10 cellular contexts compared by ENCODE assay signal in the genomic region with DNA sequence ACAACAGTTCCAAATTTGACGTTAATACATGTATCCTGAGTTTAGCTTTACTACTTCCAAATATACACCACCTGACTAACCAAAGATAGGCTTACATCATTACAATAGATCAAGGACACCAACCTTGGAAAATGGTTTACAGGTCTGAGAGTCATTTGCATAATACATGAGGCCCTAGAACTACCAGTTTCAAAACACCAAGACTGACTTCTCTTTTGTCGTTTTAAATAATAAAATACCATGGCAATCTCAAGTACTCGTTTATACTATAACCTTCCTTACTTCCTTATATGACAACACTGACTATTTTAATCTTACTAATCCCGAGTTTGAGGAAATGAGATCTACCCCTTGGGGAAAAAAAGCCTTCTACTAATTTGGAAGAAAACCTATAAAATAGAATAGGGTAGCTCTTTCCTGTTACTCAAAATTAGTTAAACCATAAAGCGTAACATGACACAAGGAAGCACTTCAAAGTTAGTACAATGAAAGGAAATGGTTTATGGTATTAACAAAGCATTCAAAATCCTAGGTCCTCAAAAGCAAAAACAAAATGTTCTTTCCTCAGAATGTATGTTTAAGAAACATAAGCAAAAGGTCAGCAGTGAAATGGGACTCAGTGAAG. TPM values are rescaled to one million over a fixed set of nuclear protein-coding genes. Genes with fewer than 3 reads are reported as not detected.
DNase-seq lines count a peak whose midpoint lies in the region; ATAC-seq, FAIRE-seq and TF ChIP-seq lines count a peak whose summit lies in the region.
"Had no signal": no experiment of that assay in that cellular context is flagged by ENCODE, and none has a peak within 500 bp of the region (broad histone marks: within the 10 kb centered on the region; RNA-seq: fewer than 3 reads in every experiment).

No MANE protein-coding gene starts in this region.

- POLR2A ChIA-PET in GM12878 (lab: Charles Lee): interaction anchor here (1.3 kb wide), 1 partner anchor 14 kb away, joined by 3 read pairs; no protein-coding TSS in a partner anchor

- WGBS in GM12878 (ENCODE audit: insufficient coverage, insufficient replicate concordance, low lambda C conversion rate, missing lambda C conversion rate): 20% methylated on average over 5 of the region's 5 CpGs
- 65 to 75% methylated on average over 5 of the region's 5 CpGs for WGBS in GM23248 (ENCODE audit: low coverage in 1 of 2, low lambda C conversion rate in 2 of 2, missing lambda C conversion rate in 2 of 2), 2 experiments
- WGBS in trophoblast cell (ENCODE audit: extremely low coverage, insufficient coverage, insufficient read length): no CpG with 5 or more reads among the region's 5 CpGs

- H3K4me1 Mint-ChIP-seq in natural killer cell treated with Interleukin-12 subunit alpha and Interleukin-12 subunit beta and Interleukin-15 and Interleukin-18, amount 100 ng/mL, for 72 hours (ENCODE audit: low read depth in 2 of 2): peaks cover 0 to 4% of the 10 kb centered on the region in 2 donors

- TF ChIP-seq CTCF in GM12865 (IDR thresholded peaks at IDR 0.05; ENCODE audit: insufficient read depth, low read depth, low read length, missing control alignments) (no peak), GM12878 (IDR thresholded peaks at IDR 0.05 in 2 of 3, conservative IDR thresholded peaks at IDR 0.05 in 1 of 3; ENCODE audit: control insufficient read depth in 2 of 3, extremely low read depth in 1 of 3, insufficient read depth in 1 of 3, low read depth in 3 of 3, low read length in 3 of 3) (no peak)

- BruUV-seq in GM12878 (replicated peaks; lab: Mats Ljungman, UMichigan): no TSS peak

- no peak overlapping the region for H3K9ac ChIP-seq in GM12878 (ENCODE audit: control insufficient read depth, insufficient read depth, low read length)
- no peak overlapping the region for H3K9ac ChIP-seq in GM23248
- H3K9ac ChIP-seq in trophoblast cell (ENCODE audit: low read length): no peak overlapping the region

- in situ Hi-C loops in GM12878 (cut with MboI) (no loop called here), GM23248 (cut with MboI) (no loop called here)

- H3K27me3 Mint-ChIP-seq in natural killer cell treated with Interleukin-12 subunit alpha and Interleukin-12 subunit beta and Interleukin-15 and Interleukin-18, amount 100 ng/mL, for 72 hours: no peaks in the 10 kb centered on the region

- peaks cover 9% of the 10 kb centered on the region for H3K36me3 Mint-ChIP-seq in natural killer cell treated with Interleukin-12 subunit alpha and Interleukin-12 subunit beta and Interleukin-15 and Interleukin-18, amount 100 ng/mL, for 72 hours

- H3F3A ChIP-seq in GM23248 (ENCODE audit: insufficient read depth): no peaks in the 10 kb centered on the region

- TF ChIP-seq RAD21 in GM12878 (IDR thresholded peaks at IDR 0.05; ENCODE audit: insufficient read depth, low read depth, low read length): no peak

- TF ChIP-seq EP300 in GM12878 (IDR thresholded peaks at IDR 0.05; ENCODE audit: borderline replicate concordance in 1 of 2, control insufficient read depth in 1 of 2, low read depth in 2 of 2, low read length in 2 of 2): no peak

- H2AFZ ChIP-seq in GM12878 (ENCODE audit: control insufficient read depth, low read depth, low read length): no peak overlapping the region
- H2AFZ ChIP-seq in GM23248: no peak overlapping the region
- no peak overlapping the region for H2AFZ ChIP-seq in trophoblast cell (ENCODE audit: insufficient read depth, low read length, poor library complexity)

- H3K4me3 Mint-ChIP-seq in natural killer cell treated with Interleukin-12 subunit alpha and Interleukin-12 subunit beta and Interleukin-15 and Interleukin-18, amount 100 ng/mL, for 72 hours: no peak overlapping the region
- H3K4me3 Mint-ChIP-seq: activated T-cell treated with anti-CD3 and anti-CD28 coated beads, Interleukin-2, amount 50 U/mL, for 4 hours had no signal

- no peak overlapping the region for H4K8ac ChIP-seq in trophoblast cell (ENCODE audit: low read depth, low read length)

- H3K79me2 ChIP-seq in GM12878 (ENCODE audit: control insufficient read depth, insufficient read depth, low read length) (no peaks in the 10 kb centered on the region; the same call in 1 of the 2 replicates), GM23248 (ENCODE audit: insufficient read depth) (peaks cover 95% of the 10 kb centered on the region), trophoblast cell (ENCODE audit: control insufficient read depth, insufficient read depth, low read length, poor library complexity) (no peaks in the 10 kb centered on the region)

- H4K91ac ChIP-seq in trophoblast cell (ENCODE audit: low read depth, low read length): no peak overlapping the region

- RAD21 ChIA-PET in GM12878 (lab: Charles Lee; ENCODE audit: unreplicated experiment): interaction anchor here (1.7 kb wide), 2 partner anchors 34 to 43 kb away, joined by 5 to 7 read pairs; no protein-coding TSS in a partner anchor

- H3K27me3 ChIP-seq in GM12878 (replicated peaks in 1 of 2; ENCODE audit: control insufficient read depth in 2 of 2, insufficient read depth in 2 of 2, low read length in 1 of 2): no peaks in the 10 kb centered on the region
- no peaks in the 10 kb centered on the region for H3K27me3 ChIP-seq in GM23248 (replicated peaks; ENCODE audit: insufficient read depth)
- H3K27me3 ChIP-seq in trophoblast cell (ENCODE audit: insufficient read depth, low read length): no peaks in the 10 kb centered on the region

- H3K36me3 ChIP-seq in GM12878 (ENCODE audit: control insufficient read depth in 2 of 2, insufficient read depth in 2 of 2, low read length in 1 of 2) (peaks cover 3 to 25% of the 10 kb centered on the region in 2 experiments), GM23248 (ENCODE audit: low read depth) (peaks cover 59% of the 10 kb centered on the region), trophoblast cell (ENCODE audit: control insufficient read depth in 1 of 2, insufficient read depth in 2 of 2, low read length in 2 of 2) (peaks cover 11 to 17% of the 10 kb centered on the region in 2 experiments)

- no peak overlapping the region for H3K14ac ChIP-seq in trophoblast cell (ENCODE audit: low read length)

- DNase-seq in GM12865 (ENCODE audit: low read depth): peak; percentile 30
- no peak for DNase-seq in GM12878 (ENCODE audit: low read depth, low spot score)
- no peak for DNase-seq in GM23248
- no peak for DNase-seq in D341Med (ENCODE audit: low spot score)
- DNase-seq in trophoblast cell: no peak
- DNase-seq in natural killer cell treated with Interleukin-12 subunit alpha and Interleukin-12 subunit beta and Interleukin-15 and Interleukin-18, amount 100 ng/mL, for 72 hours (ENCODE audit: low spot score): no peak
- DNase-seq: activated T-cell treated with anti-CD3 and anti-CD28 coated beads, Interleukin-2, amount 50 U/mL, for 4 hours; COR-L47 had no signal

- no peak overlapping the region for H3K4me3 ChIP-seq in GM12865 (ENCODE audit: low read depth, low read length)
- H3K4me3 ChIP-seq in GM12878: no peak overlapping the region
- no peak overlapping the region for H3K4me3 ChIP-seq in GM23248
- H3K4me3 ChIP-seq in trophoblast cell (ENCODE audit: low read depth, low read length): no peak overlapping the region

- CTCF ChIA-PET in GM12878 (lab: Yijun Ruan, JAX): interaction anchor here (0.9 to 2.7 kb wide), 7 partner anchors 9 to 45 kb away, joined by 3 to 7 read pairs (median 6); partner anchors contain the start of gene UBQLN1

- H3K79me1 ChIP-seq in trophoblast cell (ENCODE audit: low read length): no peaks in the 10 kb centered on the region

- no peak overlapping the region for H4K12ac ChIP-seq in trophoblast cell (ENCODE audit: low read depth, low read length)

- no peak overlapping the region for H2BK12ac ChIP-seq in trophoblast cell (ENCODE audit: low read length)

- H3K27ac Mint-ChIP-seq in natural killer cell treated with Interleukin-12 subunit alpha and Interleukin-12 subunit beta and Interleukin-15 and Interleukin-18, amount 100 ng/mL, for 72 hours: peak overlapping the region in 1 of 2 donors; percentile 53

- FAIRE-seq in GM12878 (lab: Jason Lieb, UNC): no peak

- no peaks in the 10 kb centered on the region for H3K9me2 ChIP-seq in GM23248 (ENCODE audit: insufficient read depth)

- no peak overlapping the region for H2AK5ac ChIP-seq in trophoblast cell (ENCODE audit: low read length)

- no peak overlapping the region for H3K4ac ChIP-seq in trophoblast cell (ENCODE audit: low read depth, low read length)

- no peak overlapping the region for H3K23ac ChIP-seq in trophoblast cell (ENCODE audit: low read length)

- no peak overlapping the region for H2BK120ac ChIP-seq in trophoblast cell (ENCODE audit: insufficient read depth, low read length, poor library complexity)

- H2BK5ac ChIP-seq in trophoblast cell (ENCODE audit: low read depth, low read length, poor library complexity): no peak overlapping the region

- H4K20me1 ChIP-seq in GM12878 (ENCODE audit: control insufficient read depth, insufficient read depth) (no peaks in the 10 kb centered on the region), GM23248 (ENCODE audit: insufficient read depth) (no peaks in the 10 kb centered on the region)

- SMC1A ChIA-PET in GM12878 (lab: Charles Lee; ENCODE audit: uncharacterized antibody, unreplicated experiment): interaction anchor here (0.7 to 1.2 kb wide), 6 partner anchors 14 to 45 kb away, joined by 3 to 5 read pairs (median 3); no protein-coding TSS in a partner anchor

- TF ChIP-seq POLR2A in GM12878 (IDR thresholded peaks at IDR 0.05; ENCODE audit: low read depth, low read length): no peak

- ATAC-seq in GM21423 (IDR thresholded peaks at IDR 0.05; ENCODE audit: unreplicated experiment) (peak; percentile 93), HG03342 (IDR thresholded peaks at IDR 0.05; ENCODE audit: unreplicated experiment) (peak; percentile 93), GM12878 (peak; percentile 73)
- no peak for ATAC-seq in natural killer cell treated with Interleukin-12 subunit alpha and Interleukin-12 subunit beta and Interleukin-15 and Interleukin-18, amount 100 ng/mL, for 72 hours
- ATAC-seq: activated T-cell treated with anti-CD3 and anti-CD28 coated beads, Interleukin-2, amount 50 U/mL, for 4 hours had no signal

- H3K4me1 ChIP-seq in GM12878 (ENCODE audit: control insufficient read depth, insufficient read depth, low read length) (peaks cover 14% of the 10 kb centered on the region; the same call in 1 of the 2 replicates), GM23248 (ENCODE audit: insufficient read depth) (no peaks in the 10 kb centered on the region), trophoblast cell (ENCODE audit: control insufficient read depth in 1 of 2, insufficient read depth in 2 of 2, low read length in 2 of 2) (no peaks in the 10 kb centered on the region)

- H3K18ac ChIP-seq in trophoblast cell (ENCODE audit: low read length): no peak overlapping the region

- H3K9me3 ChIP-seq in GM12878 (replicated peaks; ENCODE audit: control insufficient read depth, insufficient read depth, low read length): no peaks in the 10 kb centered on the region
- no peaks in the 10 kb centered on the region for H3K9me3 ChIP-seq in GM23248 (ENCODE audit: low read depth)
- no peaks in the 10 kb centered on the region for H3K9me3 ChIP-seq in trophoblast cell (ENCODE audit: insufficient read depth, low read depth, low read length)

- intact Hi-C loops in GM12878 (cut with micrococcal nuclease; ENCODE audit: unreplicated experiment): no loop called here

- peak overlapping the region; percentile 8; the same call in 1 of the 2 replicates for H3K27ac ChIP-seq in GM12878 (ENCODE audit: control insufficient read depth, insufficient read depth)
- no peak overlapping the region for H3K27ac ChIP-seq in GM23248
- H3K27ac ChIP-seq in trophoblast cell (ENCODE audit: low read depth, low read length): no peak overlapping the region

- no peaks in the 10 kb centered on the region for H3K9me3 Mint-ChIP-seq in natural killer cell treated with Interleukin-12 subunit alpha and Interleukin-12 subunit beta and Interleukin-15 and Interleukin-18, amount 100 ng/mL, for 72 hours
- H3K9me3 Mint-ChIP-seq: activated T-cell treated with anti-CD3 and anti-CD28 coated beads, Interleukin-2, amount 50 U/mL, for 4 hours had no signal

- H3K4me2 ChIP-seq in GM12878 (ENCODE audit: control insufficient read depth, insufficient read depth) (0 out of 2 replicates have a peak overlapping the region, but pooled peaks have one; percentile 23), GM23248 (ENCODE audit: unreplicated experiment) (no peak overlapping the region), trophoblast cell (ENCODE audit: low read length) (no peak overlapping the region)

RNA-seq across cellular contexts. Expression of gene UBQLN1, which starts 42.1 kb away (rescaled TPM):
- 183 and 192 TPM in 2 replicates for total RNA-seq in GM12878 (2013; cell fraction: nucleolus; rRNA removed)
- total RNA-seq in GM12878 (2014; rRNA removed) (66.3 and 66.5 TPM in 2 replicates), GM12878 (2014; rRNA removed; fragmentation: Illumina TruSeq; extraction: Trizol) (44.5 and 47.0 TPM in 2 replicates), GM12878 (2021) (65.4 and 71.6 TPM in 2 replicates)
- polyA plus RNA-seq in GM12878 (2011; ENCODE audit: low read depth): 23.6 TPM
- polyA plus RNA-seq in GM12878 (2011; rRNA removed) (115 and 118 TPM in 2 replicates), GM12878 (2014; fragmentation: Illumina TruSeq; extraction: Trizol) (65.9 and 72.9 TPM in 2 replicates), GM12878 (2014; fragmentation: Nextera tagmentation; extraction: Ambion mirVana) (10 to 100 TPM; 12.4 to 15.0 TPM), GM12878 (2014; rRNA removed) (62.0 and 74.7 TPM in 2 replicates), GM12878 (2016; fragmentation: Nextera tagmentation; extraction: Ambion mirVana) (10 to 100 TPM; 76.2 to 81.2 TPM), GM23248 (2016; fragmentation: Nextera tagmentation; extraction: Ambion mirVana) (103 TPM in 2 replicates)
- 68.7 and 77.7 TPM in 2 replicates for polyA plus RNA-seq in GM12878 (2011; cell fraction: cytosol; rRNA removed)
- polyA plus RNA-seq in GM12878 (2011; cell fraction: nucleus; rRNA removed): 56.0 and 66.1 TPM in 2 replicates
- polyA plus RNA-seq in GM12878 (2012): 36.6 and 47.0 TPM in 2 replicates
- polyA minus RNA-seq in GM12878 (2011; rRNA and poly(A)+ RNA removed): 129 and 178 TPM in 2 replicates
- 64.0 and 77.6 TPM in 2 replicates for polyA minus RNA-seq in GM12878 (2011; cell fraction: cytosol; rRNA and poly(A)+ RNA removed)
- polyA minus RNA-seq in GM12878 (2011; cell fraction: nucleus; rRNA and poly(A)+ RNA removed): 83.1 and 123 TPM in 2 replicates
- total RNA-seq in GM23248 (2014; rRNA removed; shearing (Covaris generic)): 92.7 and 107 TPM in 2 replicates
- polyA plus RNA-seq in trophoblast cell (2013): 110 TPM in 2 replicates
- total RNA-seq in natural killer cell treated with Interleukin-12 subunit alpha and Interleukin-12 subunit beta and Interleukin-15 and Interleukin-18, amount 100 ng/mL, for 72 hours: 10 to 100 TPM; 81.9 to 86.3 TPM

RNA-seq across cellular contexts. Expression of gene IDNK, which starts 42.7 kb away (rescaled TPM):
- 4.3 and 5.1 TPM in 2 replicates for total RNA-seq in GM12878 (2013; cell fraction: nucleolus; rRNA removed)
- 10.6 and 12.0 TPM in 2 replicates for total RNA-seq in GM12878 (2014; rRNA removed)
- 8.5 and 11.1 TPM in 2 replicates for total RNA-seq in GM12878 (2014; rRNA removed; fragmentation: Illumina TruSeq; extraction: Trizol)
- total RNA-seq in GM12878 (2021): 7.0 and 7.7 TPM in 2 replicates
- polyA plus RNA-seq in GM12878 (2011; ENCODE audit: low read depth): 11.5 TPM
- polyA plus RNA-seq in GM12878 (2011; rRNA removed): 8.9 and 14.2 TPM in 2 replicates
- 5.7 and 5.8 TPM in 2 replicates for polyA plus RNA-seq in GM12878 (2011; cell fraction: cytosol; rRNA removed)
- polyA plus RNA-seq in GM12878 (2011; cell fraction: nucleus; rRNA removed): 3.8 and 4.7 TPM in 2 replicates
- polyA plus RNA-seq in GM12878 (2012): 10.4 and 10.9 TPM in 2 replicates
- polyA plus RNA-seq in GM12878 (2014; fragmentation: Illumina TruSeq; extraction: Trizol): 10.6 and 15.2 TPM in 2 replicates
- 1 to 10 TPM; 8.7 to 8.9 TPM for polyA plus RNA-seq in GM12878 (2014; fragmentation: Nextera tagmentation; extraction: Ambion mirVana)
- 11.0 TPM in 2 replicates for polyA plus RNA-seq in GM12878 (2014; rRNA removed)
- 10 to 100 TPM; 18.3 to 19.1 TPM for polyA plus RNA-seq in GM12878 (2016; fragmentation: Nextera tagmentation; extraction: Ambion mirVana)
- 2.2 and 3.0 TPM in 2 replicates for polyA minus RNA-seq in GM12878 (2011; rRNA and poly(A)+ RNA removed)
- polyA minus RNA-seq in GM12878 (2011; cell fraction: cytosol; rRNA and poly(A)+ RNA removed): not detected in 2 replicates
- 1.7 and 3.1 TPM in 2 replicates for polyA minus RNA-seq in GM12878 (2011; cell fraction: nucleus; rRNA and poly(A)+ RNA removed)
- 1.0 and 1.6 TPM in 2 replicates for total RNA-seq in GM23248 (2014; rRNA removed; shearing (Covaris generic))
- polyA plus RNA-seq in GM23248 (2016; fragmentation: Nextera tagmentation; extraction: Ambion mirVana): 4.8 and 5.9 TPM in 2 replicates
- 1.1 and 1.5 TPM in 2 replicates for polyA plus RNA-seq in trophoblast cell (2013)
- total RNA-seq in natural killer cell treated with Interleukin-12 subunit alpha and Interleukin-12 subunit beta and Interleukin-15 and Interleukin-18, amount 100 ng/mL, for 72 hours: 1 to 10 TPM; 5.1 to 6.0 TPM

Comparison
In these comparisons a context has a peak if more than half of its experiments do, and no peak if none do; other contexts are left out.
1. ATAC-seq: peak in GM21423 (single experiment), HG03342 (single experiment) and GM12878 (single experiment); none in natural killer cell treated with Interleukin-12 subunit alpha and Interleukin-12 subunit beta and Interleukin-15 and Interleukin-18, amount 100 ng/mL, for 72 hours (0 of 2).